Comparison of ENCODE assay signal across 26 cellular contexts in genomic region chr4:128950796-128951195, GRCh38.
"Had no signal": no experiment of that assay in that cellular context is flagged by ENCODE, and none has a peak within 500 bp of the region (broad histone marks: within the 10 kb centered on the region; RNA-seq: fewer than 3 reads in every experiment).

No MANE protein-coding gene starts in this region.

- FAIRE-seq: urothelium cell line had no signal

- ATAC-seq: stimulated activated effector memory CD8-positive, alpha-beta T cell treated with anti-CD3 and anti-CD28 coated beads, Interleukin-12 subunit alpha, Interleukin-12 subunit beta, amount 100 ng/mL, for 72 hours; stimulated activated memory B cell treated with anti-CD40 and anti-IgM and Interleukin-4, amounts not matched to agents 10 μg/mL and 1 μg/mL and 100 μg/mL, for 72 hours; stimulated activated naive B cell treated with anti-CD40 and anti-IgM and Interleukin-4, amounts not matched to agents 10 μg/mL and 1 μg/mL and 100 μg/mL, for 72 hours; stimulated activated naive CD8-positive, alpha-beta T cell treated with anti-CD3 and anti-CD28 coated beads, Interleukin-15, amount 100 ng/mL, for 72 hours; stimulated activated naive CD8-positive, alpha-beta T cell treated with anti-CD3 and anti-CD28 coated beads, Interleukin-15, Interleukin-2, amounts not matched to agents 100 U/mL and 50 U/mL, for 24 hours; upper lobe of right lung had no signal

- H3K36me3 ChIP-seq: thoracic aorta, thyroid gland, uterus, vagina had no signal

- DNase-seq: stimulated activated CD4-positive, alpha-beta T cell treated with anti-CD3 and anti-CD28 coated beads, Interleukin-2, amount 100 ng/mL, for 48 hours; stimulated activated CD4-positive, alpha-beta T cell treated with anti-CD3 and anti-CD28 coated beads, Interleukin-4, amount 100 ng/mL, for 1 hour; stimulated activated CD4-positive, alpha-beta T cell treated with anti-CD3 and anti-CD28 coated beads, Interleukin-4, amount 100 ng/mL, for 24 hours; stimulated activated CD4-positive, alpha-beta T cell treated with anti-CD3 and anti-CD28 coated beads, Interleukin-4, amount 100 ng/mL, for 4 hours; stimulated activated CD8-positive, alpha-beta memory T cell treated with anti-CD3 and anti-CD28 coated beads, Interleukin-4, amount 100 ng/mL, for 48 hours; stimulated activated naive B cell treated with anti-CD40 and anti-IgM and Interleukin-4, amounts not matched to agents 10 μg/mL and 1 μg/mL and 100 μg/mL, for 72 hours; stimulated activated naive CD4-positive, alpha-beta T cell; stimulated activated naive CD4-positive, alpha-beta T cell treated with Interleukin-2 at 50 U/mL for 16 hours; stimulated activated naive CD8-positive, alpha-beta T cell treated with anti-CD3 and anti-CD28 coated beads, Interleukin-15, amount 100 ng/mL, for 72 hours; stimulated activated naive CD8-positive, alpha-beta T cell treated with anti-CD3 and anti-CD28 coated beads, Interleukin-15, Interleukin-2, amounts not matched to agents 100 U/mL and 50 U/mL, for 24 hours; stomach; substantia nigra; testis; thyroid gland; tibial artery; transverse colon; upper lobe of left lung; upper lobe of right lung; uterus had no signal

- H3K27ac ChIP-seq: stomach, suprapubic skin, testis, thoracic aorta, thyroid gland, tibial artery, tibial nerve, transverse colon, upper lobe of left lung, upper lobe of right lung, uterus, vagina had no signal

- H3K4me3 ChIP-seq: stomach, suprapubic skin, testis, thoracic aorta, thyroid gland, tibial artery, tibial nerve, transverse colon, upper lobe of left lung, upper lobe of right lung, uterus, vagina had no signal

- H3K4me1 ChIP-seq: stomach, suprapubic skin, testis, thyroid gland, tibial nerve, transverse colon, upper lobe of left lung, upper lobe of right lung, uterus, vagina had no signal

- H3K9me3 ChIP-seq: stomach, suprapubic skin, testis, thoracic aorta, thyroid gland, tibial artery, tibial nerve, transverse colon, upper lobe of left lung, upper lobe of right lung, uterus, vagina had no signal

- H3K27me3 ChIP-seq: stomach, suprapubic skin, testis, thyroid gland, tibial artery, tibial nerve, transverse colon, upper lobe of left lung, upper lobe of right lung, uterus, vagina had no signal
